In genomic region chr14:20305265-20306078, GRCh38 we compare ENCODE assay signal across 1 cellular context.
A peak's percentile ranks its signal among the peaks of the same experiment; 100 is the strongest.
TF ChIP-seq lines count a peak whose summit lies in the region.

Gene TTC5, minus strand, starts transcription at chr14:20305951. Its CDS starts 14 bp downstream, at chr14:20305937.

TF ChIP-seq in K562, 482 proteins besides CTCF, POLR2A, EP300 and RAD21 (continued from another document and continues in another):
- TF ChIP-seq ZNF175 (CRISPR knock-in tag; IDR thresholded peaks at IDR 0.05; ENCODE audit: low read depth) (no peak), CSDE1 (IDR thresholded peaks at IDR 0.05) (0 out of 4 replicates have a peak, but pooled peaks of 1 of the 2 experiments have one; percentile 22), MYC (IDR thresholded peaks at IDR 0.05; ENCODE audit: low read depth, low read length) (0 out of 2 replicates have a peak, but pooled peaks have one; percentile 51), MYC (CRISPR knock-in tag; IDR thresholded peaks at IDR 0.05; ENCODE audit: borderline replicate concordance, low read depth) (no peak), TAL1 (IDR thresholded peaks at IDR 0.05) (no peak), ZNF586 (CRISPR knock-in tag; conservative IDR thresholded peaks at IDR 0.05) (no peak), ZNF764 (CRISPR knock-in tag; IDR thresholded peaks at IDR 0.05; ENCODE audit: low read depth) (no peak), MAFF (IDR thresholded peaks at IDR 0.05; ENCODE audit: low read length) (no peak), SRSF7 (optimal IDR thresholded peaks at IDR 0.05; ENCODE audit: low read depth, low read length) (no peak), SMARCA5 (IDR thresholded peaks at IDR 0.05) (no peak), PYGO2 (tag; IDR thresholded peaks at IDR 0.05) (no peak), GMEB1 (CRISPR knock-in tag; IDR thresholded peaks at IDR 0.05) (no peak), FOXJ3 (CRISPR knock-in tag; IDR thresholded peaks at IDR 0.05) (no peak), ZNF57 (CRISPR knock-in tag; IDR thresholded peaks at IDR 0.05) (no peak), ZNF124 (CRISPR knock-in tag; IDR thresholded peaks at IDR 0.05) (no peak), ZNF77 (CRISPR knock-in tag; IDR thresholded peaks at IDR 0.05) (no peak), OTX1 (CRISPR knock-in tag; IDR thresholded peaks at IDR 0.05) (no peak), SREBF1 (IDR thresholded peaks at IDR 0.05; ENCODE audit: borderline replicate concordance, low read depth, low read length) (no peak), THRA (IDR thresholded peaks at IDR 0.05) (no peak), MTA1 (IDR thresholded peaks at IDR 0.05; ENCODE audit: borderline replicate concordance) (no peak), ELK1 (CRISPR knock-in tag; IDR thresholded peaks at IDR 0.05) (no peak), TRIM28 (IDR thresholded peaks at IDR 0.05) (0 out of 2 replicates have a peak, but pooled peaks have one; percentile 29), ZC3H4 (CRISPR knock-in tag; IDR thresholded peaks at IDR 0.05; ENCODE audit: borderline replicate concordance) (no peak), ADNP (tag; IDR thresholded peaks at IDR 0.05) (no peak), TCF7L2 (IDR thresholded peaks at IDR 0.05; ENCODE audit: low read depth, low read length) (no peak), POLR3G (IDR thresholded peaks at IDR 0.05; ENCODE audit: extremely low read depth, insufficient read length, insufficient replicate concordance) (no peak), NFE2L1 (tag; IDR thresholded peaks at IDR 0.05; ENCODE audit: borderline replicate concordance, low read depth) (no peak), ZNF76 (CRISPR knock-in tag; IDR thresholded peaks at IDR 0.05; ENCODE audit: borderline replicate concordance) (no peak), E2F3 (CRISPR knock-in tag; IDR thresholded peaks at IDR 0.05) (no peak), CC2D1A (IDR thresholded peaks at IDR 0.05) (peak; percentile 93), MYNN (IDR thresholded peaks at IDR 0.05) (no peak), MYNN (CRISPR knock-in tag; IDR thresholded peaks at IDR 0.05) (no peak), GATAD2A (IDR thresholded peaks at IDR 0.05) (no peak), RB1 (IDR thresholded peaks at IDR 0.05; ENCODE audit: low read depth) (no peak), ZNF140 (CRISPR knock-in tag; IDR thresholded peaks at IDR 0.05) (no peak), MGA (IDR thresholded peaks at IDR 0.05) (peak; percentile 46), PKNOX1 (IDR thresholded peaks at IDR 0.05) (no peak), PATZ1 (CRISPR knock-in tag; IDR thresholded peaks at IDR 0.05; ENCODE audit: borderline replicate concordance) (no peak), RBM34 (IDR thresholded peaks at IDR 0.05; ENCODE audit: borderline replicate concordance, insufficient read depth, low read length) (no peak), PRMT5 (CRISPR knock-in tag; IDR thresholded peaks at IDR 0.05) (no peak), L3MBTL2 (IDR thresholded peaks at IDR 0.05) (peak; percentile 53; the same call in 1 of the 2 replicates)
